ENCODE assay signal across 15 cellular contexts in genomic region chr3:180409170-180409569, GRCh38.
"Had no signal": no experiment of that assay in that cellular context is flagged by ENCODE, and none has a peak within 500 bp of the region (broad histone marks: within the 10 kb centered on the region; RNA-seq: fewer than 3 reads in every experiment).

No MANE protein-coding gene starts in this region.

- H3K36me3 Mint-ChIP-seq: activated naive CD4-positive, alpha-beta T cell treated with anti-CD3 and anti-CD28 coated beads, Interleukin-2, amount 50 U/mL, for 24 hours; brain had no signal

- DNase-seq: activated CD4-positive, alpha-beta T cell treated with anti-CD3 and anti-CD28 coated beads, Interleukin-2, amount 50 U/mL, for 1 hour; activated CD4-positive, CD25-positive, alpha-beta regulatory T cell; activated effector memory CD4-positive, alpha-beta T cell treated with Interleukin-2 at 50 U/mL for 16 hours; activated T-cell treated with anti-CD3 and anti-CD28 coated beads, Interleukin-2, amount 50 U/mL, for 24 hours; cerebellar nuclear complex; endodermal cell; esophagus squamous epithelium; head of caudate nucleus; left ventricle myocardium inferior; ovary; stimulated activated CD4-positive, alpha-beta T cell treated with anti-CD3 and anti-CD28 coated beads, Interleukin-15, amount 100 ng/mL, for 24 hours; stimulated activated CD4-positive, alpha-beta T cell treated with anti-CD3 and anti-CD28 coated beads, Interleukin-4, amount 100 ng/mL, for 24 hours had no signal

- H3K4me1 Mint-ChIP-seq: activated naive CD4-positive, alpha-beta T cell treated with anti-CD3 and anti-CD28 coated beads, Interleukin-2, amount 50 U/mL, for 24 hours; brain; endodermal cell; neural crest cell had no signal

- H3K4me3 Mint-ChIP-seq: activated naive CD4-positive, alpha-beta T cell treated with anti-CD3 and anti-CD28 coated beads, Interleukin-2, amount 50 U/mL, for 24 hours; activated T-cell treated with anti-CD3 and anti-CD28 coated beads, Interleukin-2, amount 50 U/mL, for 24 hours; brain; endodermal cell; neural crest cell had no signal

- H3K27ac Mint-ChIP-seq: activated naive CD4-positive, alpha-beta T cell treated with anti-CD3 and anti-CD28 coated beads, Interleukin-2, amount 50 U/mL, for 24 hours; activated T-cell treated with anti-CD3 and anti-CD28 coated beads, Interleukin-2, amount 50 U/mL, for 24 hours; brain; endodermal cell had no signal

- H3K4me3 ChIP-seq: esophagus squamous epithelium, left ventricle myocardium inferior, ovary had no signal

- H3K27me3 Mint-ChIP-seq: activated naive CD4-positive, alpha-beta T cell treated with anti-CD3 and anti-CD28 coated beads, Interleukin-2, amount 50 U/mL, for 24 hours; activated T-cell treated with anti-CD3 and anti-CD28 coated beads, Interleukin-2, amount 50 U/mL, for 24 hours had no signal

- H3K9me3 Mint-ChIP-seq: activated T-cell treated with anti-CD3 and anti-CD28 coated beads, Interleukin-2, amount 50 U/mL, for 24 hours; brain; endodermal cell; neural crest cell had no signal
